8 cellular contexts compared by ENCODE assay signal in the genomic region with DNA sequence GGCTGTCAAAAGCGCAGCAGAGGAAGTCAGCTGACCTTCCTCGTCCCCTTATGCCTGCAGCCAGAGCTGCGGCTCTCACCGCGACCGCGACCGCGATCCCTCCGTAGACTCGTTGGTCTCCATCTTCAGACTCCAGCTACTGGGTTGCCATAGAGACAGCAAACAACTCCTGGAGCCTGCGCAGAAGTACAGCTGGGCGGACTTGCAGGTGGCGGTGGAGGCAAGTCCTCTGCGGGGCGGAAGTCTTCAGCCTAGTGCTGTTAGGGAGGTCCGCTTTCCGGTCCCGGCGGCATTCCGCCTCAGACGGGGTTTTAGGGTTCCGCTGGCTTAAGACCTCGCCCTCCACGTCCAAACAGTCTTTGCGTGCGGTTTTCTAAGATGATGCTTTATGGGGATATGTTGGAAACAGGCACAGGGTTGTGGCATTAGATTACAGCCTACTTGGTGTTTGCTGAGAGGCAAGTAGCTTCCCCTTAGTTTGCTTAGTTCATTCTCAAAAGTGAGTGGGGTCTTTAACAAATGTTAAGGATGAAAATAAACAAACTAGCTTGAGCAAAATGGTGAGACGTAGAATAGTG. TPM values are rescaled to one million over a fixed set of nuclear protein-coding genes. Genes with fewer than 3 reads are reported as not detected.
A peak's percentile ranks its signal among the peaks of the same experiment; 100 is the strongest.
DNase-seq lines count a peak whose midpoint lies in the region; ATAC-seq and TF ChIP-seq lines count a peak whose summit lies in the region.

A gene with protein sequence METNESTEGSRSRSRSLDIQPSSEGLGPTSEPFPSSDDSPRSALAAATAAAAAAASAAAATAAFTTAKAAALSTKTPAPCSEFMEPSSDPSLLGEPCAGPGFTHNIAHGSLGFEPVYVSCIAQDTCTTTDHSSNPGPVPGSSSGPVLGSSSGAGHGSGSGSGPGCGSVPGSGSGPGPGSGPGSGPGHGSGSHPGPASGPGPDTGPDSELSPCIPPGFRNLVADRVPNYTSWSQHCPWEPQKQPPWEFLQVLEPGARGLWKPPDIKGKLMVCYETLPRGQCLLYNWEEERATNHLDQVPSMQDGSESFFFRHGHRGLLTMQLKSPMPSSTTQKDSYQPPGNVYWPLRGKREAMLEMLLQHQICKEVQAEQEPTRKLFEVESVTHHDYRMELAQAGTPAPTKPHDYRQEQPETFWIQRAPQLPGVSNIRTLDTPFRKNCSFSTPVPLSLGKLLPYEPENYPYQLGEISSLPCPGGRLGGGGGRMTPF (minus strand): TSS at position 238 of the 578 bp plus-strand sequence. CDS start 115 bp downstream, at position 123.

- DNase-seq in GM10266 (ENCODE audit: extremely low spot score) (peak; percentile 94), NCI-H1092 treated with DMSO at 0.1 percent for 48 hours (lab: John Stamatoyannopoulos, UW) (peak; percentile 98), adipocyte (ENCODE audit: low read depth) (peak; percentile 95), heart right ventricle (peak; percentile 91 to 96), pons (ENCODE audit: low spot score) (peak; percentile 95), type B pancreatic cell (ENCODE audit: extremely low spot score, unreplicated experiment) (peak; percentile 87)

- H3K27me3 Mint-ChIP-seq in type B pancreatic cell: no peaks in the 10 kb centered on the region

- no peaks in the 10 kb centered on the region for H3K79me2 ChIP-seq in SU-DHL-6 (ENCODE audit: insufficient read depth, low read length)

- no peaks in the 10 kb centered on the region for H4K20me1 ChIP-seq in SU-DHL-6 (ENCODE audit: low read depth, low read length)

- H3K4me2 ChIP-seq in SU-DHL-6 (ENCODE audit: low read depth, low read length, poor library complexity, severe bottlenecking): peak within 1 kb of the TSS; percentile 75

- peaks cover 22% of the 10 kb centered on the region for H3F3A ChIP-seq in SU-DHL-6 (ENCODE audit: insufficient read depth)

- H3K36me3 Mint-ChIP-seq in type B pancreatic cell: peaks cover 3% of the 10 kb centered on the region

- no peaks in the 10 kb centered on the region for H3K9me3 ChIP-seq in SU-DHL-6 (ENCODE audit: insufficient read depth, low read length)
- H3K9me3 ChIP-seq in adipocyte (ENCODE audit: control insufficient read depth, low read length): no peaks in the 10 kb centered on the region
- H3K9me3 ChIP-seq in heart right ventricle: no peaks in the 10 kb centered on the region

- H3K4me1 ChIP-seq in adipocyte (ENCODE audit: control insufficient read depth, insufficient read depth, low read length) (peaks cover 37% of the 10 kb centered on the region), heart right ventricle (peaks cover 0 to 43% (median 35%) of the 10 kb centered on the region in 9 donors)

- peaks cover 29% of the 10 kb centered on the region for H3K4me1 Mint-ChIP-seq in type B pancreatic cell (ENCODE audit: unreplicated experiment)

- ATAC-seq in HG02623 (IDR thresholded peaks at IDR 0.05; ENCODE audit: unreplicated experiment) (peak; percentile 59), heart right ventricle (peak; percentile 67 to 83 (median 80))

- H3K4me3 ChIP-seq in SU-DHL-6 (ENCODE audit: insufficient read depth, low read length, poor library complexity, severe bottlenecking): peak within 1 kb of the TSS; percentile 35
- peak within 1 kb of the TSS; percentile 82 for H3K4me3 ChIP-seq in adipocyte (ENCODE audit: low read length)
- H3K4me3 ChIP-seq in heart right ventricle: peak within 1 kb of the TSS; percentile 29 to 82 (median 58)

- H3K9me2 ChIP-seq in SU-DHL-6 (replicated peaks; ENCODE audit: insufficient read depth, low read length): no peaks in the 10 kb centered on the region

- H3K9me3 Mint-ChIP-seq in type B pancreatic cell: peaks cover 3% of the 10 kb centered on the region

- WGBS in heart right ventricle, 2 donors: 2% methylated on average over 28 of the region's 28 CpGs

- peak within 1 kb of the TSS; percentile 90 for H3K4me3 Mint-ChIP-seq in type B pancreatic cell

- H2AFZ ChIP-seq in SU-DHL-6 (ENCODE audit: low read depth, low read length, severe bottlenecking): peak within 1 kb of the TSS; percentile 79

- H3K36me3 ChIP-seq in SU-DHL-6 (ENCODE audit: low read length): no peaks in the 10 kb centered on the region
- H3K36me3 ChIP-seq in adipocyte (ENCODE audit: control insufficient read depth, insufficient read depth, low read length, severe bottlenecking): peaks cover 30% of the 10 kb centered on the region
- peaks cover 0 to 33% (median 12%) of the 10 kb centered on the region in 9 donors for H3K36me3 ChIP-seq in heart right ventricle

- no peak for TF ChIP-seq CTCF in GM10266 (IDR thresholded peaks at IDR 0.05; ENCODE audit: control insufficient read depth, insufficient read depth, low read depth, missing control alignments)
- no peak for TF ChIP-seq CTCF in SU-DHL-6 (IDR thresholded peaks at IDR 0.05; ENCODE audit: insufficient read depth, low read length, poor library complexity, severe bottlenecking)
- TF ChIP-seq CTCF in heart right ventricle (IDR thresholded peaks at IDR 0.05): no peak
- TF ChIP-seq CTCF in type B pancreatic cell (conservative IDR thresholded peaks at IDR 0.05): no peak

- intact Hi-C loops in heart right ventricle (cut with DNase I): loop anchor here in 4 of 10 donors (2.0 to 10.0 kb wide), 5 partner anchors 21 to 157 kb away; a partner anchor contains a TSS

- peak within 1 kb of the TSS; percentile 94 for H3K27ac Mint-ChIP-seq in type B pancreatic cell

- H3K27me3 ChIP-seq in SU-DHL-6 (ENCODE audit: low read length) (no peaks in the 10 kb centered on the region), adipocyte (replicated peaks; ENCODE audit: control insufficient read depth, insufficient read depth, low read length) (no peaks in the 10 kb centered on the region), heart right ventricle (no peaks in the 10 kb centered on the region)

- peak within 1 kb of the TSS; percentile 55 for H3K9ac ChIP-seq in SU-DHL-6 (ENCODE audit: low read length)
- peak within 1 kb of the TSS; percentile 85 for H3K9ac ChIP-seq in adipocyte (ENCODE audit: low read length)

- H3K27ac ChIP-seq in SU-DHL-6 (ENCODE audit: low read depth, low read length): peak within 1 kb of the TSS; percentile 64
- peak within 1 kb of the TSS; percentile 25 to 100 (median 84) for H3K27ac ChIP-seq in heart right ventricle

RNA-seq across cellular contexts. Expression of the gene that starts here (rescaled TPM):
- 1 to 10 TPM in 9 of 10 donors, under 1 TPM in 1; 0.86 to 4.2 (median 2.9) TPM for total RNA-seq in heart right ventricle
- 1 to 10 TPM in 1 of 2 donors, under 1 TPM in 1; 0.84 to 6.0 TPM for polyA plus RNA-seq in heart right ventricle
- 0.71 and 14.2 TPM in 2 replicates for total RNA-seq in type B pancreatic cell (ENCODE audit: low replicate concordance)

Comparison
In these comparisons a context has a peak if more than half of its experiments do, and no peak if none do; other contexts are left out.
1. Peak in every context shown above with its lines: DNase-seq, ATAC-seq, H3K4me3 ChIP-seq and H3K27ac ChIP-seq.